In genomic region chr10:14605231-14605925, GRCh38 we compare ENCODE assay signal across 8 cellular contexts.
DNase-seq lines count a peak whose midpoint lies in the region; ATAC-seq and TF ChIP-seq lines count a peak whose summit lies in the region.

No MANE protein-coding gene starts in this region.

- ATAC-seq in GM18907 (IDR thresholded peaks at IDR 0.05; ENCODE audit: unreplicated experiment) (peak; percentile 45), HG03378 (IDR thresholded peaks at IDR 0.05; ENCODE audit: unreplicated experiment) (peak; percentile 55)

- H3K27me3 ChIP-seq in BJ (ENCODE audit: control insufficient read depth, insufficient read depth, low read length): no peaks in the 10 kb centered on the region

- DNase-seq in BJ (ENCODE audit: low read depth) (peak; percentile 44), foreskin fibroblast (peak in 1 of 2 donors; percentile 68), head of caudate nucleus (no peak), HEK293T (ENCODE audit: extremely low spot score) (no peak)
- DNase-seq in activated CD4-positive, alpha-beta T cell treated with anti-CD3 and anti-CD28 coated beads, Interleukin-2, amount 10 ng/mL, durations not matched to agents 7 days and 5 days: peak; percentile 38
- peak; percentile 41 for DNase-seq in stimulated activated CD4-positive, alpha-beta T cell treated with anti-CD3 and anti-CD28 coated beads, Interleukin-4, amount 100 ng/mL, for 1 hour

- H3K4me3 ChIP-seq in BJ (ENCODE audit: low read depth, low read length) (peak overlapping the region; percentile 58), foreskin fibroblast (ENCODE audit: low read depth in 1 of 2, low read length in 2 of 2) (peak overlapping the region; percentile 51 to 64)

- H3K4me3 Mint-ChIP-seq in activated CD4-positive, alpha-beta T cell treated with anti-CD3 and anti-CD28 coated beads, Interleukin-2, amount 10 ng/mL, durations not matched to agents 7 days and 5 days: peak overlapping the region; percentile 88

- H3K27ac Mint-ChIP-seq in activated CD4-positive, alpha-beta T cell treated with anti-CD3 and anti-CD28 coated beads, Interleukin-2, amount 10 ng/mL, durations not matched to agents 7 days and 5 days: peak overlapping the region; percentile 94

- POLR2A ChIA-PET in BJ (lab: Charles Lee): no interaction called here
- POLR2A ChIA-PET in activated CD4-positive, alpha-beta T cell treated with anti-CD3 and anti-CD28 coated beads, Interleukin-2, amount 10 ng/mL, durations not matched to agents 7 days and 5 days (lab: Charles Lee): interaction anchor here (0.8 kb wide), 2 partner anchors 43 to 355 kb away, joined by 3 to 4 read pairs; no protein-coding TSS in a partner anchor
- POLR2A ChIA-PET in HEK293T (lab: Yijun Ruan, JAX): no interaction called here

- H3K27me3 Mint-ChIP-seq in activated CD4-positive, alpha-beta T cell treated with anti-CD3 and anti-CD28 coated beads, Interleukin-2, amount 10 ng/mL, durations not matched to agents 7 days and 5 days: no peaks in the 10 kb centered on the region

- H3K4me1 Mint-ChIP-seq in activated CD4-positive, alpha-beta T cell treated with anti-CD3 and anti-CD28 coated beads, Interleukin-2, amount 10 ng/mL, durations not matched to agents 7 days and 5 days: peaks cover 51% of the 10 kb centered on the region

- peaks cover 31% of the 10 kb centered on the region for H3K36me3 Mint-ChIP-seq in activated CD4-positive, alpha-beta T cell treated with anti-CD3 and anti-CD28 coated beads, Interleukin-2, amount 10 ng/mL, durations not matched to agents 7 days and 5 days (ENCODE audit: low read depth)

- CTCF ChIA-PET in BJ (lab: Yijun Ruan, JAX): no interaction called here
- CTCF ChIA-PET in activated CD4-positive, alpha-beta T cell treated with anti-CD3 and anti-CD28 coated beads, Interleukin-2, amount 10 ng/mL, durations not matched to agents 7 days and 5 days (lab: Charles Lee): interaction anchor here (0.7 to 1.5 kb wide), 9 partner anchors 9 to 233 kb away, joined by 3 to 5 read pairs (median 4); partner anchors contain the start of genes CDNF, HSPA14 and MSANTD7
- CTCF ChIA-PET in HEK293T (lab: Yijun Ruan, JAX): no interaction called here

- no peak for TF ChIP-seq CTCF in BJ (IDR thresholded peaks at IDR 0.05; ENCODE audit: insufficient read depth, low read depth, low read length)
- TF ChIP-seq CTCF in foreskin fibroblast (IDR thresholded peaks at IDR 0.05; ENCODE audit: low read depth, low read length): no peak

- peaks cover 2% of the 10 kb centered on the region; the same call in 1 of the 2 replicates for H3K36me3 ChIP-seq in BJ (ENCODE audit: control insufficient read depth, insufficient read depth, low read length)

- peaks cover 2% of the 10 kb centered on the region for H3K9me3 Mint-ChIP-seq in activated CD4-positive, alpha-beta T cell treated with anti-CD3 and anti-CD28 coated beads, Interleukin-2, amount 10 ng/mL, durations not matched to agents 7 days and 5 days

- intact Hi-C loops in head of caudate nucleus (cut with DNase I): loop anchor here (5.0 kb wide), 1 partner anchor 232 kb away; the partner anchor contains the start of genes CDNF, HSPA14 and MSANTD7

TF ChIP-seq in HEK293T, 16 proteins besides CTCF, POLR2A, EP300 and RAD21:
- TF ChIP-seq NFRKB (IDR thresholded peaks at IDR 0.05): no peak
- no peak for TF ChIP-seq FOXA1 (IDR thresholded peaks at IDR 0.05)
- TF ChIP-seq HDGF (IDR thresholded peaks at IDR 0.05; ENCODE audit: borderline replicate concordance): no peak
- no peak for TF ChIP-seq PKNOX1 (IDR thresholded peaks at IDR 0.05)
- TF ChIP-seq ELF4 (IDR thresholded peaks at IDR 0.05): no peak
- TF ChIP-seq BHLHE40 (IDR thresholded peaks at IDR 0.05; ENCODE audit: borderline replicate concordance): no peak
- TF ChIP-seq FOXK2 (IDR thresholded peaks at IDR 0.05): no peak
- no peak for TF ChIP-seq TARDBP (IDR thresholded peaks at IDR 0.05)
- TF ChIP-seq LEF1 (IDR thresholded peaks at IDR 0.05; ENCODE audit: borderline replicate concordance): no peak
- no peak for TF ChIP-seq SUZ12 (IDR thresholded peaks at IDR 0.05)
- no peak for TF ChIP-seq FOXM1 (IDR thresholded peaks at IDR 0.05; ENCODE audit: borderline replicate concordance)
- no peak for TF ChIP-seq L3MBTL2 (conservative IDR thresholded peaks at IDR 0.05)
- TF ChIP-seq ARNT (IDR thresholded peaks at IDR 0.05): no peak
- no peak for TF ChIP-seq ZNF384 (IDR thresholded peaks at IDR 0.05)

Comparison
In these comparisons a context has a peak if more than half of its experiments do, and no peak if none do; other contexts are left out.
1. DNase-seq: peak in BJ (single experiment), activated CD4-positive, alpha-beta T cell treated with anti-CD3 and anti-CD28 coated beads, Interleukin-2, amount 10 ng/mL, durations not matched to agents 7 days and 5 days (single experiment) and stimulated activated CD4-positive, alpha-beta T cell treated with anti-CD3 and anti-CD28 coated beads, Interleukin-4, amount 100 ng/mL, for 1 hour (single experiment); none in head of caudate nucleus (0 of 42) and HEK293T (single experiment).